In genomic region chrX:13734278-13735172, GRCh38 we compare ENCODE assay signal across 8 cellular contexts. TPM values are rescaled to one million over a fixed set of nuclear protein-coding genes. Genes with fewer than 3 reads are reported as not detected.
DNase-seq lines count a peak whose midpoint lies in the region; ATAC-seq, FAIRE-seq and TF ChIP-seq lines count a peak whose summit lies in the region.

Gene OFD1 (plus strand): TSS chrX:13734748. CDS start chrX:13735072, 324 bp downstream.
Gene TRAPPC2 (minus strand): TSS chrX:13734620. CDS start chrX:13719963, 14,657 bp downstream.

- intact Hi-C loops in aorta (cut with DNase I): loop anchor here (1.0 to 5.0 kb wide), 3 partner anchors 42 to 81 kb away; partner anchors contain the start of gene TCEANC (in 1 of the 2)

- H3K4me1 ChIP-seq in rectal smooth muscle tissue (ENCODE audit: control insufficient read depth, insufficient read depth, low read length) (peaks cover 2% of the 10 kb centered on the region), aorta (ENCODE audit: control insufficient read depth in 1 of 2, insufficient read depth in 2 of 2, low read length in 2 of 2) (no peaks in the 10 kb centered on the region)

- peak within 1 kb of the TSS; percentile 87 for H3K27ac ChIP-seq in rectal smooth muscle tissue (ENCODE audit: low read depth, low read length)
- H3K27ac ChIP-seq in aorta (ENCODE audit: low read depth in 1 of 2, low read length in 2 of 2): peak within 1 kb of the TSS in 1 of 2 donors; percentile 58

- no peaks in the 10 kb centered on the region for H3K27me3 ChIP-seq in rectal smooth muscle tissue (ENCODE audit: control insufficient read depth, insufficient read depth, low read length)
- no peaks in the 10 kb centered on the region for H3K27me3 ChIP-seq in aorta (ENCODE audit: control insufficient read depth in 1 of 2, insufficient read depth in 2 of 2, low read length in 1 of 2)

- no peak for TF ChIP-seq CTCF in astrocyte of the cerebellum (IDR thresholded peaks at IDR 0.05; ENCODE audit: low read depth, low read length, missing control alignments)

- H3K9me3 ChIP-seq in aorta (ENCODE audit: control insufficient read depth, low read length): no peaks in the 10 kb centered on the region

- H3K9ac ChIP-seq in rectal smooth muscle tissue (ENCODE audit: low read length): peak within 1 kb of the TSS; percentile 76

- in situ Hi-C loops in astrocyte of the cerebellum (cut with HindIII; ENCODE audit: low sequenced_read_pairs): no loop called here

- 0% methylated on average over 68 to 75 of the region's 75 CpGs for WGBS in aorta, 2 donors

- peak; percentile 56 for DNase-seq in GM18507 (ENCODE audit: extremely low spot score, insufficient read length, low read depth)
- DNase-seq in NCI-H2029 treated with DMSO at 0.1 percent for 48 hours (lab: John Stamatoyannopoulos, UW): peak; percentile 27
- peak; percentile 89 for DNase-seq in T-helper 9 cell
- peak; percentile 91 for DNase-seq in astrocyte of the cerebellum (ENCODE audit: low read depth)
- DNase-seq in hepatic stellate cell (ENCODE audit: low spot score): peak; percentile 93
- peak; percentile 96 to 98 for DNase-seq in aorta

- ATAC-seq in HG02981 (IDR thresholded peaks at IDR 0.05; ENCODE audit: unreplicated experiment) (peak; percentile 89), aorta (ENCODE audit: low FRiP score) (peak; percentile 99)

- H3K4me3 ChIP-seq in astrocyte of the cerebellum (ENCODE audit: low read depth, low read length) (peak within 1 kb of the TSS; percentile 71), rectal smooth muscle tissue (ENCODE audit: low read length) (peak within 1 kb of the TSS; percentile 85), aorta (ENCODE audit: low read length in 2 of 2) (peak within 1 kb of the TSS; percentile 83 to 90)

- peak; percentile 99 for FAIRE-seq in GM18507 (lab: Jason Lieb, UNC)

- H3K36me3 ChIP-seq in rectal smooth muscle tissue (ENCODE audit: control insufficient read depth, insufficient read depth, low read length): no peaks in the 10 kb centered on the region
- H3K36me3 ChIP-seq in aorta (ENCODE audit: control insufficient read depth in 1 of 2, insufficient read depth in 2 of 2, low read length in 1 of 2): no peaks in the 10 kb centered on the region

RNA-seq across cellular contexts. Expression of gene OFD1, which starts in this region (rescaled TPM):
- 10 to 100 TPM; 23.8 to 34.6 TPM for total RNA-seq in aorta
- polyA plus RNA-seq in aorta: 10 to 100 TPM in 1 of 2 donors, 1 to 10 TPM in 1; 8.4 to 61.6 TPM

RNA-seq across cellular contexts. Expression of gene TRAPPC2, which starts in this region (rescaled TPM):
- 10 to 100 TPM; 17.4 to 18.5 TPM for total RNA-seq in aorta
- 10 to 100 TPM in 1 of 2 donors, 1 to 10 TPM in 1; 6.5 to 13.3 TPM for polyA plus RNA-seq in aorta

Comparison
In these comparisons a context has a peak if more than half of its experiments do, and no peak if none do; other contexts are left out.
1. DNase-seq: peak in every context shown above with its lines; median percentile 97 in aorta; 93 in hepatic stellate cell; 91 in astrocyte of the cerebellum; 89 in T-helper 9 cell; 56 in GM18507; 27 in NCI-H2029 treated with DMSO at 0.1 percent for 48 hours.